10 cellular contexts compared by ENCODE assay signal in the genomic region with DNA sequence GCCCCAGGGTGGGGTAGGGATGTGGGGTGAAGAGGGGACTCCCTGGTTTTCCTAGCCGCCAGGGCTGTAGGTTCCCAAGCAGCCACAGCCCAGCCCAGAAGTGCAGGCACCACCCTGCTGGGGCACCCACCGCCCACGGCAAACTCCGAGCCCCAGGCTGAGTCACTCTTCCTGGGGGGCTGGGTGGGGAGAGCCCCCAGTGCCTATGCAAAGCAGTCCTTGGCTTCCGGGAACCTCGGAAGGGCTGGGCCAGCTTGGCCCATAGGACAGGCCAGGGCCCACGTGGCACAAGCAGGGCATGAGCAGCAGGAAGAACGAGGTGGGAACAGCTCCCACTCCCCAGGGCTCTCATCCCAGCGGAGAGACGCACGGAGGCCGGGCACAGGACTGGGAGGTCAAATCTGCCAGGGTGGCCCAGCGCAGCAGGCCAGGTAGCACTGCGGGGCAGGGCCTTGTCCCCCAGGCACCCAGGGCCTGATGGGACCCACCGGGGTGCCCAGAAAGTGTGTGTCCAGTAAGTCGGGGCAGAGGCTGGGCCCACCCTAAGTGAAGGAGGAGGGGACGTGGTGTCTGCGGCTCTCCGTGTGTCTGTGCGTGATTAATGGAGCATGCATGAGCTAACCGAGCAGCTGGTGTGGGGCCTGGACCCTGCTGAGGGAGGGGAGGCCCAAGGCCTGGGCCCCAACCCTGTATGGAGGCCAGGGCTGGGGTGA. TPM values are rescaled to one million over a fixed set of nuclear protein-coding genes. Genes with fewer than 3 reads are reported as not detected.
DNase-seq lines count a peak whose midpoint lies in the region; ATAC-seq, FAIRE-seq and TF ChIP-seq lines count a peak whose summit lies in the region.
"Had no signal": no experiment of that assay in that cellular context is flagged by ENCODE, and none has a peak within 500 bp of the region (broad histone marks: within the 10 kb centered on the region; RNA-seq: fewer than 3 reads in every experiment).

No MANE protein-coding gene starts in this region.

- no peaks in the 10 kb centered on the region for H4K20me1 ChIP-seq in Karpas-422 (ENCODE audit: insufficient read depth, low read depth, low read length)

- H3K27ac Mint-ChIP-seq in activated naive CD8-positive, alpha-beta T cell treated with anti-CD3 and anti-CD28 coated beads for 36 hours, result peak overlapping the region; percentile 94
- no peak overlapping the region for H3K27ac Mint-ChIP-seq in nephron progenitor cell

- H3K36me3 ChIP-seq in Karpas-422 (ENCODE audit: insufficient read depth, low read length), result no peaks in the 10 kb centered on the region

- H3K27me3 Mint-ChIP-seq in activated naive CD8-positive, alpha-beta T cell treated with anti-CD3 and anti-CD28 coated beads for 36 hours, result peaks cover 9% of the 10 kb centered on the region
- H3K27me3 Mint-ChIP-seq in nephron progenitor cell (ENCODE audit: low read depth, poor library complexity), result peaks cover 26% of the 10 kb centered on the region

- no peak overlapping the region for H2AFZ ChIP-seq in Karpas-422 (ENCODE audit: low read length)

- no peak for ATAC-seq in GM21390 (IDR thresholded peaks at IDR 0.05; ENCODE audit: unreplicated experiment)

- H3K4me1 Mint-ChIP-seq in activated naive CD8-positive, alpha-beta T cell treated with anti-CD3 and anti-CD28 coated beads for 36 hours, result peaks cover 31% of the 10 kb centered on the region
- no peaks in the 10 kb centered on the region for H3K4me1 Mint-ChIP-seq in nephron progenitor cell

- no peak overlapping the region for H3K4me3 ChIP-seq in Karpas-422 (ENCODE audit: low read length)
- H3K4me3 ChIP-seq: testis had no signal

- peak overlapping the region; percentile 54 for H3K4me3 Mint-ChIP-seq in activated naive CD8-positive, alpha-beta T cell treated with anti-CD3 and anti-CD28 coated beads for 36 hours
- no peak overlapping the region for H3K4me3 Mint-ChIP-seq in nephron progenitor cell

- H3K27me3 ChIP-seq in Karpas-422 (ENCODE audit: low read length), result no peaks in the 10 kb centered on the region
- H3K27me3 ChIP-seq: testis had no signal

- no peaks in the 10 kb centered on the region for H3K79me2 ChIP-seq in Karpas-422 (ENCODE audit: low read length)

- TF ChIP-seq CTCF in nephron progenitor cell (IDR thresholded peaks at IDR 0.05), result no peak

- H3K9ac ChIP-seq in Karpas-422 (ENCODE audit: low read length), result no peak overlapping the region

- H3K4me2 ChIP-seq in Karpas-422 (ENCODE audit: low read depth, low read length, poor library complexity, severe bottlenecking), result no peak overlapping the region

- DNase-seq in GM12892 (ENCODE audit: insufficient read length) (peak; percentile 77), T follicular helper cell (ENCODE audit: low read depth) (peak; percentile 18), nephron progenitor cell (no peak), Karpas-422 (no peak), nucleus accumbens (lab: John Stamatoyannopoulos, UW) (no peak)
- peak; percentile 88 for DNase-seq in activated naive CD8-positive, alpha-beta T cell treated with anti-CD3 and anti-CD28 coated beads for 36 hours
- DNase-seq in stimulated activated CD4-positive, alpha-beta T cell treated with anti-CD3 and anti-CD28 coated beads, Interleukin-2, amount 100 ng/mL, for 24 hours, result peak; percentile 83 to 85
- DNase-seq: testis had no signal

- H3K9me3 ChIP-seq in Karpas-422 (ENCODE audit: low read length), result peaks cover 8% of the 10 kb centered on the region; the same call in 1 of the 2 replicates
- H3K9me3 ChIP-seq: testis had no signal

- H3K4me1 ChIP-seq in Karpas-422 (ENCODE audit: low read length), result no peaks in the 10 kb centered on the region

- peaks cover 2% of the 10 kb centered on the region for H3K9me3 Mint-ChIP-seq in activated naive CD8-positive, alpha-beta T cell treated with anti-CD3 and anti-CD28 coated beads for 36 hours
- H3K9me3 Mint-ChIP-seq in nephron progenitor cell, result no peaks in the 10 kb centered on the region

- no peaks in the 10 kb centered on the region for H3K9me2 ChIP-seq in Karpas-422 (replicated peaks; ENCODE audit: insufficient read depth, low read length)

- no peaks in the 10 kb centered on the region for H3K36me3 Mint-ChIP-seq in activated naive CD8-positive, alpha-beta T cell treated with anti-CD3 and anti-CD28 coated beads for 36 hours
- H3K36me3 Mint-ChIP-seq in nephron progenitor cell (ENCODE audit: low read depth), result no peaks in the 10 kb centered on the region

- H3K27ac ChIP-seq in Karpas-422 (ENCODE audit: low read length), result no peak overlapping the region
- H3K27ac ChIP-seq: testis had no signal

- peak; percentile 52; the same call in 1 of the 2 replicates for TF ChIP-seq POLR2A in GM12892 (IDR thresholded peaks at IDR 0.05; ENCODE audit: low read depth, low read length)

- peak; percentile 98 for FAIRE-seq in GM12892 (lab: Jason Lieb, UNC)

RNA-seq across cellular contexts. Expression of a gene that starts 4.6 kb away (rescaled TPM):
- polyA plus RNA-seq in GM12892 (2012; ENCODE audit: missing spikeins), result 0.08 TPM
- total RNA-seq in activated naive CD8-positive, alpha-beta T cell treated with anti-CD3 and anti-CD28 coated beads for 36 hours, result not detected
- total RNA-seq in Karpas-422 (2014; rRNA removed; shearing (Covaris generic); ENCODE audit: low replicate concordance), result not detected in 2 replicates
- total RNA-seq: lung microvascular endothelial cell had no signal

RNA-seq across cellular contexts. Expression of a gene that starts 41.0 kb away (rescaled TPM):
- not detected for polyA plus RNA-seq in GM12892 (2012; ENCODE audit: missing spikeins)
- total RNA-seq in activated naive CD8-positive, alpha-beta T cell treated with anti-CD3 and anti-CD28 coated beads for 36 hours, result not detected
- not detected in 2 replicates for total RNA-seq in Karpas-422 (2014; rRNA removed; shearing (Covaris generic); ENCODE audit: low replicate concordance)
- total RNA-seq: lung microvascular endothelial cell had no signal

RNA-seq across cellular contexts. Expression of a gene that starts 56.6 kb away (rescaled TPM):
- 17.4 TPM for polyA plus RNA-seq in GM12892 (2012; ENCODE audit: missing spikeins)
- 100 to 1,000 TPM; 134 to 137 TPM for total RNA-seq in activated naive CD8-positive, alpha-beta T cell treated with anti-CD3 and anti-CD28 coated beads for 36 hours
- 15.4 and 41.1 TPM in 2 replicates for total RNA-seq in Karpas-422 (2014; rRNA removed; shearing (Covaris generic); ENCODE audit: low replicate concordance)

Comparison
In these comparisons a context has a peak if more than half of its experiments do, and no peak if none do; other contexts are left out.
1. DNase-seq: peak in GM12892 (single experiment), T follicular helper cell (single experiment), activated naive CD8-positive, alpha-beta T cell treated with anti-CD3 and anti-CD28 coated beads for 36 hours (single experiment) and stimulated activated CD4-positive, alpha-beta T cell treated with anti-CD3 and anti-CD28 coated beads, Interleukin-2, amount 100 ng/mL, for 24 hours (2 of 2); none in nephron progenitor cell (single experiment), Karpas-422 (single experiment) and nucleus accumbens (0 of 56).